1 cellular context compared by ENCODE assay signal in genomic region chr1:36516372-36517018, GRCh38.
TF ChIP-seq lines count a peak whose summit lies in the region.

No MANE protein-coding gene starts in this region.

TF ChIP-seq in H1, 55 proteins besides CTCF, POLR2A, EP300 and RAD21 (continued from another document):
- TF ChIP-seq, protein P1, sequence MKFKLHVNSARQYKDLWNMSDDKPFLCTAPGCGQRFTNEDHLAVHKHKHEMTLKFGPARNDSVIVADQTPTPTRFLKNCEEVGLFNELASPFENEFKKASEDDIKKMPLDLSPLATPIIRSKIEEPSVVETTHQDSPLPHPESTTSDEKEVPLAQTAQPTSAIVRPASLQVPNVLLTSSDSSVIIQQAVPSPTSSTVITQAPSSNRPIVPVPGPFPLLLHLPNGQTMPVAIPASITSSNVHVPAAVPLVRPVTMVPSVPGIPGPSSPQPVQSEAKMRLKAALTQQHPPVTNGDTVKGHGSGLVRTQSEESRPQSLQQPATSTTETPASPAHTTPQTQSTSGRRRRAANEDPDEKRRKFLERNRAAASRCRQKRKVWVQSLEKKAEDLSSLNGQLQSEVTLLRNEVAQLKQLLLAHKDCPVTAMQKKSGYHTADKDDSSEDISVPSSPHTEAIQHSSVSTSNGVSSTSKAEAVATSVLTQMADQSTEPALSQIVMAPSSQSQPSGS (IDR thresholded peaks at IDR 0.05; ENCODE audit: low read length): no peak
- TF ChIP-seq, protein P2, sequence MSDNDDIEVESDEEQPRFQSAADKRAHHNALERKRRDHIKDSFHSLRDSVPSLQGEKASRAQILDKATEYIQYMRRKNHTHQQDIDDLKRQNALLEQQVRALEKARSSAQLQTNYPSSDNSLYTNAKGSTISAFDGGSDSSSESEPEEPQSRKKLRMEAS (IDR thresholded peaks at IDR 0.05): no peak
